ENCODE assay signal across 24 cellular contexts in genomic region chr4:123746981-123747380, GRCh38.
A peak's percentile ranks its signal among the peaks of the same experiment; 100 is the strongest.
DNase-seq lines count a peak whose midpoint lies in the region; ATAC-seq and TF ChIP-seq lines count a peak whose summit lies in the region.
"Had no signal": no experiment of that assay in that cellular context is flagged by ENCODE, and none has a peak within 500 bp of the region (broad histone marks: within the 10 kb centered on the region; RNA-seq: fewer than 3 reads in every experiment).

No MANE protein-coding gene starts in this region.

- peaks cover 10% of the 10 kb centered on the region for H3K27me3 Mint-ChIP-seq in activated CD4-positive, alpha-beta T cell treated with anti-CD3 and anti-CD28 coated beads for 36 hours
- H3K27me3 Mint-ChIP-seq in naive thymus-derived CD8-positive, alpha-beta T cell, result peaks cover 2 to 21% (median 11%) of the 10 kb centered on the region in 5 donors
- H3K27me3 Mint-ChIP-seq: CD4-positive, CD25-positive, alpha-beta regulatory T cell had no signal

- in situ Hi-C loops in KBM-7 (cut with MboI; ENCODE audit: low pct_unique_long_range_greater_than_20kb, low sequenced_read_pairs), result no loop called here

- CTCF ChIA-PET in AG04449 (lab: Yijun Ruan, JAX), result interaction anchor here (1.1 to 1.5 kb wide), 2 partner anchors 9 to 11 kb away, joined by 3 read pairs; no protein-coding TSS in a partner anchor
- CTCF ChIA-PET in activated CD4-positive, alpha-beta T cell treated with anti-CD3 and anti-CD28 coated beads for 36 hours (lab: Charles Lee), result no interaction called here

- POLR2A ChIA-PET in AG04449 (lab: Yijun Ruan, JAX), result no interaction called here
- POLR2A ChIA-PET in activated CD4-positive, alpha-beta T cell treated with anti-CD3 and anti-CD28 coated beads for 36 hours (lab: Charles Lee), result no interaction called here
- POLR2A ChIA-PET in naive thymus-derived CD8-positive, alpha-beta T cell (lab: Charles Lee), result no interaction called here

- H3K4me1 Mint-ChIP-seq in activated CD4-positive, alpha-beta T cell treated with anti-CD3 and anti-CD28 coated beads for 36 hours, result peaks cover 3% of the 10 kb centered on the region
- peaks cover 0 to 5% (median 2%) of the 10 kb centered on the region in 4 donors for H3K4me1 Mint-ChIP-seq in naive thymus-derived CD8-positive, alpha-beta T cell

- H3K4me3 ChIP-seq in AG04449 (ENCODE audit: low read depth, low read length), result no peak overlapping the region
- H3K4me3 ChIP-seq: breast epithelium, esophagus squamous epithelium, MG63 had no signal

- H3K9me3 Mint-ChIP-seq in activated CD4-positive, alpha-beta T cell treated with anti-CD3 and anti-CD28 coated beads for 36 hours (ENCODE audit: low read depth), result no peaks in the 10 kb centered on the region
- no peaks in the 10 kb centered on the region for H3K9me3 Mint-ChIP-seq in naive thymus-derived CD8-positive, alpha-beta T cell
- H3K9me3 Mint-ChIP-seq: activated T-cell treated with anti-CD3 and anti-CD28 coated beads, Interleukin-2, amount 50 U/mL, for 72 hours; T-helper 1 cell treated with Interleukin-12 subunit alpha and Interleukin-12 subunit beta and Interleukin-4 antibody, amounts not matched to agents 30 μg/mL and 1 μg/mL, for 36 hours had no signal

- DNase-seq in AG04449 (ENCODE audit: low read depth, low spot score) (no peak), KBM-7 (peak; percentile 12), brain pericyte (ENCODE audit: low read depth, low spot score) (peak; percentile 13), iris pigment epithelial cell (ENCODE audit: low read depth) (peak; percentile 56), HK-2 (ENCODE audit: unreplicated experiment) (no peak)
- DNase-seq in activated CD4-positive, alpha-beta T cell treated with anti-CD3 and anti-CD28 coated beads for 36 hours, result no peak
- DNase-seq in naive thymus-derived CD8-positive, alpha-beta T cell, result no peak
- DNase-seq: activated CD4-positive, CD25-positive, alpha-beta regulatory T cell; activated CD8-positive, alpha-beta T cell treated with anti-CD3 and anti-CD28 coated beads, Interleukin-2, amount 10 ng/mL, durations not matched to agents 7 days and 5 days; activated T-cell treated with anti-CD3 and anti-CD28 coated beads, Interleukin-2, amount 50 U/mL, for 72 hours; CD4-positive, CD25-positive, alpha-beta regulatory T cell; DMS53; esophagus squamous epithelium; head of caudate nucleus; kidney; MG63; NCI-H2029; NCI-H446 treated with DMSO at 0.1 percent for 48 hours; stimulated activated naive CD8-positive, alpha-beta T cell treated with anti-CD3 and anti-CD28 coated beads, Interleukin-15, Interleukin-2, amounts not matched to agents 100 U/mL and 50 U/mL, for 24 hours had no signal

- no peak for ATAC-seq in GM21723 (IDR thresholded peaks at IDR 0.05; ENCODE audit: unreplicated experiment)
- no peak for ATAC-seq in activated CD4-positive, alpha-beta T cell treated with anti-CD3 and anti-CD28 coated beads for 36 hours
- no peak for ATAC-seq in naive thymus-derived CD8-positive, alpha-beta T cell
- ATAC-seq: activated CD8-positive, alpha-beta T cell treated with anti-CD3 and anti-CD28 coated beads, Interleukin-2, amount 10 ng/mL, durations not matched to agents 7 days and 5 days; activated T-cell treated with anti-CD3 and anti-CD28 coated beads, Interleukin-2, amount 50 U/mL, for 72 hours; stimulated activated naive CD8-positive, alpha-beta T cell treated with anti-CD3 and anti-CD28 coated beads, Interleukin-15, Interleukin-2, amounts not matched to agents 100 U/mL and 50 U/mL, for 24 hours had no signal

- no peak overlapping the region for H3K27ac Mint-ChIP-seq in activated CD4-positive, alpha-beta T cell treated with anti-CD3 and anti-CD28 coated beads for 36 hours
- H3K27ac Mint-ChIP-seq in naive thymus-derived CD8-positive, alpha-beta T cell, result no peak overlapping the region
- H3K27ac Mint-ChIP-seq: activated CD8-positive, alpha-beta T cell treated with anti-CD3 and anti-CD28 coated beads, Interleukin-2, amount 10 ng/mL, durations not matched to agents 7 days and 5 days; activated naive CD8-positive, alpha-beta T cell; activated T-cell treated with anti-CD3 and anti-CD28 coated beads, Interleukin-2, amount 50 U/mL, for 72 hours; CD4-positive, CD25-positive, alpha-beta regulatory T cell; T-helper 1 cell treated with Interleukin-12 subunit alpha and Interleukin-12 subunit beta and Interleukin-4 antibody, amounts not matched to agents 30 μg/mL and 1 μg/mL, for 36 hours had no signal

- H3K36me3 Mint-ChIP-seq in activated CD4-positive, alpha-beta T cell treated with anti-CD3 and anti-CD28 coated beads for 36 hours (ENCODE audit: low read depth), result no peaks in the 10 kb centered on the region
- H3K36me3 Mint-ChIP-seq in naive thymus-derived CD8-positive, alpha-beta T cell, result no peaks in the 10 kb centered on the region
- H3K36me3 Mint-ChIP-seq: activated naive CD8-positive, alpha-beta T cell; CD4-positive, CD25-positive, alpha-beta regulatory T cell had no signal

- no peak overlapping the region for H3K4me3 Mint-ChIP-seq in activated CD4-positive, alpha-beta T cell treated with anti-CD3 and anti-CD28 coated beads for 36 hours
- H3K4me3 Mint-ChIP-seq in naive thymus-derived CD8-positive, alpha-beta T cell, result no peak overlapping the region
- H3K4me3 Mint-ChIP-seq: activated CD8-positive, alpha-beta T cell treated with anti-CD3 and anti-CD28 coated beads, Interleukin-2, amount 10 ng/mL, durations not matched to agents 7 days and 5 days; activated naive CD8-positive, alpha-beta T cell; activated T-cell treated with anti-CD3 and anti-CD28 coated beads, Interleukin-2, amount 50 U/mL, for 72 hours; CD4-positive, CD25-positive, alpha-beta regulatory T cell; neural crest cell; T-helper 1 cell treated with Interleukin-12 subunit alpha and Interleukin-12 subunit beta and Interleukin-4 antibody, amounts not matched to agents 30 μg/mL and 1 μg/mL, for 36 hours had no signal

- TF ChIP-seq CTCF in AG04449 (IDR thresholded peaks at IDR 0.05; ENCODE audit: insufficient read depth, low read length, missing control alignments), result peak; percentile 2

- intact Hi-C loops in activated CD4-positive, alpha-beta T cell treated with anti-CD3 and anti-CD28 coated beads for 36 hours (cut with DNase I, micrococcal nuclease), result no loop called here

Comparison
In these comparisons a context has a peak if more than half of its experiments do, and no peak if none do; other contexts are left out.
1. DNase-seq: peak in KBM-7 (single experiment), brain pericyte (single experiment) and iris pigment epithelial cell (single experiment); none in AG04449 (single experiment), HK-2 (single experiment), activated CD4-positive, alpha-beta T cell treated with anti-CD3 and anti-CD28 coated beads for 36 hours (single experiment) and naive thymus-derived CD8-positive, alpha-beta T cell (0 of 10).